ENCODE assay signal across 30 cellular contexts in genomic region chr6:170255426-170256125, GRCh38. TPM values are rescaled to one million over a fixed set of nuclear protein-coding genes. Genes with fewer than 3 reads are reported as not detected.
"Had no signal": no experiment of that assay in that cellular context is flagged by ENCODE, and none has a peak within 500 bp of the region (broad histone marks: within the 10 kb centered on the region; RNA-seq: fewer than 3 reads in every experiment).

No MANE protein-coding gene starts in this region.

- FAIRE-seq: frontal cortex, pancreas had no signal

- H3K4me1 Mint-ChIP-seq: activated CD4-positive, alpha-beta T cell treated with anti-CD3 and anti-CD28 coated beads for 36 hours; activated naive CD8-positive, alpha-beta T cell treated with anti-CD3 and anti-CD28 coated beads for 36 hours; naive B cell; stimulated activated effector memory CD8-positive, alpha-beta T cell treated with anti-CD3 and anti-CD28 coated beads, Interleukin-12 subunit alpha, Interleukin-12 subunit beta, amount 100 ng/mL, for 72 hours had no signal

- H3K27ac ChIP-seq: adrenal gland, ascending aorta, left ventricle myocardium inferior, pancreas, thoracic aorta, upper lobe of left lung, vagina had no signal

- H3K27me3 ChIP-seq: adrenal gland, ascending aorta, pancreas, upper lobe of left lung, vagina had no signal

- H3K4me3 ChIP-seq: adrenal gland, ascending aorta, left ventricle myocardium inferior, pancreas, thoracic aorta, upper lobe of left lung, vagina had no signal

- DNase-seq: activated CD4-positive, alpha-beta T cell treated with anti-CD3 and anti-CD28 coated beads for 36 hours; activated CD4-positive, CD25-positive, alpha-beta regulatory T cell; activated CD8-positive, alpha-beta T cell treated with anti-CD3 and anti-CD28 coated beads, Interleukin-2, amount 10 ng/mL, durations not matched to agents 7 days and 5 days; activated naive CD4-positive, alpha-beta T cell treated with anti-CD3 and anti-CD28 coated beads for 36 hours; activated naive CD8-positive, alpha-beta T cell treated with anti-CD3 and anti-CD28 coated beads for 36 hours; activated T-cell treated with anti-CD3 and anti-CD28 coated beads for 4 hours; activated T-cell treated with anti-CD3 and anti-CD28 coated beads, Interleukin-2, amount 50 U/mL, for 72 hours; adrenal gland; caudate nucleus; effector CD8-positive, alpha-beta T cell; kidney glomerular epithelial cell; left ventricle myocardium inferior; naive B cell; nephron progenitor cell; nucleus accumbens; right cardiac atrium; stimulated activated CD4-positive, alpha-beta T cell treated with anti-CD3 and anti-CD28 coated beads, Interleukin-12 subunit alpha, Interleukin-12 subunit beta, amount 100 ng/mL, for 4 hours; stimulated activated CD4-positive, alpha-beta T cell treated with anti-CD3 and anti-CD28 coated beads, Interleukin-4, amount 100 ng/mL, for 24 hours; upper lobe of left lung had no signal

- H3K9me3 Mint-ChIP-seq: activated naive CD4-positive, alpha-beta T cell treated with anti-CD3 and anti-CD28 coated beads for 36 hours; activated naive CD8-positive, alpha-beta T cell treated with anti-CD3 and anti-CD28 coated beads for 36 hours; activated T-cell treated with anti-CD3 and anti-CD28 coated beads, Interleukin-2, amount 50 U/mL, for 72 hours; dendritic cell treated with granulocyte-macrophage colony-stimulating factor and Interleukin-4, amounts not matched to agents 40 ng/mL and 50 ng/mL, for 4 days; mesothelial cell of epicardium; naive B cell; stimulated activated effector memory CD8-positive, alpha-beta T cell treated with anti-CD3 and anti-CD28 coated beads, Interleukin-12 subunit alpha, Interleukin-12 subunit beta, amount 100 ng/mL, for 72 hours; stimulated activated naive CD8-positive, alpha-beta T cell treated with anti-CD3 and anti-CD28 coated beads, Interleukin-15, Interleukin-2, amounts not matched to agents 100 ng/mL and 50 ng/mL, for 24 hours had no signal

- H3K4me3 Mint-ChIP-seq: activated CD4-positive, alpha-beta T cell treated with anti-CD3 and anti-CD28 coated beads for 36 hours; activated CD8-positive, alpha-beta T cell treated with anti-CD3 and anti-CD28 coated beads, Interleukin-2, amount 10 ng/mL, durations not matched to agents 7 days and 5 days; activated naive CD4-positive, alpha-beta T cell treated with anti-CD3 and anti-CD28 coated beads for 36 hours; activated naive CD8-positive, alpha-beta T cell treated with anti-CD3 and anti-CD28 coated beads for 36 hours; activated T-cell treated with anti-CD3 and anti-CD28 coated beads, Interleukin-2, amount 50 U/mL, for 72 hours; brain; dendritic cell treated with granulocyte-macrophage colony-stimulating factor and Interleukin-4, amounts not matched to agents 40 ng/mL and 50 ng/mL, for 4 days; mesothelial cell of epicardium; naive B cell; nephron progenitor cell; stimulated activated effector memory CD8-positive, alpha-beta T cell treated with anti-CD3 and anti-CD28 coated beads, Interleukin-12 subunit alpha, Interleukin-12 subunit beta, amount 100 ng/mL, for 72 hours; stimulated activated naive CD8-positive, alpha-beta T cell treated with anti-CD3 and anti-CD28 coated beads, Interleukin-15, Interleukin-2, amounts not matched to agents 100 ng/mL and 50 ng/mL, for 24 hours had no signal

- H3K36me3 ChIP-seq: adrenal gland, ascending aorta, left ventricle myocardium inferior, pancreas, thoracic aorta, upper lobe of left lung, vagina had no signal

- H3K4me1 ChIP-seq: adrenal gland, ascending aorta, left ventricle myocardium inferior, upper lobe of left lung had no signal

- H3K27me3 Mint-ChIP-seq: activated CD4-positive, alpha-beta T cell treated with anti-CD3 and anti-CD28 coated beads for 36 hours; activated naive CD8-positive, alpha-beta T cell treated with anti-CD3 and anti-CD28 coated beads for 36 hours; stimulated activated naive CD8-positive, alpha-beta T cell treated with anti-CD3 and anti-CD28 coated beads, Interleukin-15, Interleukin-2, amounts not matched to agents 100 ng/mL and 50 ng/mL, for 24 hours had no signal

- H3K36me3 Mint-ChIP-seq: activated naive CD8-positive, alpha-beta T cell treated with anti-CD3 and anti-CD28 coated beads for 36 hours; brain; mesothelial cell of epicardium; naive B cell; stimulated activated effector memory CD8-positive, alpha-beta T cell treated with anti-CD3 and anti-CD28 coated beads, Interleukin-12 subunit alpha, Interleukin-12 subunit beta, amount 100 ng/mL, for 72 hours had no signal

- H3K27ac Mint-ChIP-seq: activated CD4-positive, alpha-beta T cell treated with anti-CD3 and anti-CD28 coated beads for 36 hours; activated CD8-positive, alpha-beta T cell treated with anti-CD3 and anti-CD28 coated beads, Interleukin-2, amount 10 ng/mL, durations not matched to agents 7 days and 5 days; activated naive CD4-positive, alpha-beta T cell treated with anti-CD3 and anti-CD28 coated beads for 36 hours; activated naive CD8-positive, alpha-beta T cell treated with anti-CD3 and anti-CD28 coated beads for 36 hours; activated T-cell treated with anti-CD3 and anti-CD28 coated beads, Interleukin-2, amount 50 U/mL, for 72 hours; dendritic cell treated with granulocyte-macrophage colony-stimulating factor and Interleukin-4, amounts not matched to agents 40 ng/mL and 50 ng/mL, for 4 days; mesothelial cell of epicardium; nephron progenitor cell; stimulated activated effector memory CD8-positive, alpha-beta T cell treated with anti-CD3 and anti-CD28 coated beads, Interleukin-12 subunit alpha, Interleukin-12 subunit beta, amount 100 ng/mL, for 72 hours; stimulated activated naive CD8-positive, alpha-beta T cell treated with anti-CD3 and anti-CD28 coated beads, Interleukin-15, Interleukin-2, amounts not matched to agents 100 ng/mL and 50 ng/mL, for 24 hours had no signal

- ATAC-seq: activated CD4-positive, alpha-beta T cell treated with anti-CD3 and anti-CD28 coated beads for 36 hours; activated CD8-positive, alpha-beta T cell treated with anti-CD3 and anti-CD28 coated beads, Interleukin-2, amount 10 ng/mL, durations not matched to agents 7 days and 5 days; activated T-cell treated with anti-CD3 and anti-CD28 coated beads, Interleukin-2, amount 50 U/mL, for 72 hours; pancreas; stimulated activated effector memory CD8-positive, alpha-beta T cell treated with anti-CD3 and anti-CD28 coated beads, Interleukin-12 subunit alpha, Interleukin-12 subunit beta, amount 100 ng/mL, for 72 hours had no signal

RNA-seq across cellular contexts. Expression of gene DLL1, which starts 35.3 kb away (rescaled TPM):
- total RNA-seq: T-helper 1 cell treated with Interleukin-12 subunit alpha and Interleukin-12 subunit beta and Interleukin-4 antibody, amounts not matched to agents 30 ng/mL and 1 ng/mL, for 36 hours had no signal
